29 cellular contexts compared by ENCODE assay signal in the genomic region with DNA sequence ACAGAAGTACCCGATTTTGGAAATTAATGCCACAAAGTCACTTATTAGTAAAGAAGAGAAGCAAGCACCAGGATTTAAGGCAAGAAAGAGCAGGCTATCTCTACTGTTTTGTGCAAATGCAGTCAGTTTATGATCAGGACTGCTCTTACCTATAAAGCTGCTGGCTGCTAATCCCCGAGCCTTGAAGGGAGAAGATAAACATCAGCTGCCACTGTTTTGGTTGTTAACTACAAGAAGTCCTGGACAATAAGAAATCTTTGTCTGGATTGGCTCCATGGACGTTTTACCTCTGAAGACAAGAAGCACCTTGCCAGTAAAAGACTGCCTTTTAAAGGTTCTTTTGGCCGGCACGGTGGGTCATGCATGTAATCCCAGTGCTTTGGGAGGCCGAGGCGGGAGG.
"Had no signal": no experiment of that assay in that cellular context is flagged by ENCODE, and none has a peak within 500 bp of the region (broad histone marks: within the 10 kb centered on the region; RNA-seq: fewer than 3 reads in every experiment).

No MANE protein-coding gene starts in this region.

- H3K4me3 Mint-ChIP-seq: naive thymus-derived CD8-positive, alpha-beta T cell; nephron; neural crest cell; stimulated activated naive CD8-positive, alpha-beta T cell treated with anti-CD3 and anti-CD28 coated beads, Interleukin-15, Interleukin-2, amounts not matched to agents 100 ng/mL and 50 ng/mL, for 24 hours had no signal

- H3K36me3 Mint-ChIP-seq: naive thymus-derived CD8-positive, alpha-beta T cell had no signal

- DNase-seq: hippocampal formation; kidney; left colon; left lung; lower lobe of right lung; mammary epithelial cell; mesenchymal stem cell; naive thymus-derived CD8-positive, alpha-beta T cell; nucleus accumbens; pancreas; posterior cingulate gyrus; retina; stimulated activated CD4-positive, alpha-beta T cell treated with anti-CD3 and anti-CD28 coated beads, Interleukin-12 subunit alpha, Interleukin-12 subunit beta, amount 100 ng/mL, for 4 hours; stimulated activated CD4-positive, alpha-beta T cell treated with anti-CD3 and anti-CD28 coated beads, Interleukin-15, amount 100 ng/mL, for 24 hours; stimulated activated CD4-positive, alpha-beta T cell treated with anti-CD3 and anti-CD28 coated beads, Interleukin-2, amount 100 ng/mL, for 24 hours; stimulated activated CD4-positive, alpha-beta T cell treated with anti-CD3 and anti-CD28 coated beads, Interleukin-4, amount 100 ng/mL, for 1 hour; stimulated activated naive CD4-positive, alpha-beta T cell; tibial artery; trophoblast cell; upper lobe of right lung had no signal

- H3K27ac ChIP-seq: left lung, lower lobe of right lung, pancreas, prostate gland, skin epidermis, suprapubic skin, thoracic aorta, tibial artery, upper lobe of right lung had no signal

- H3K27ac Mint-ChIP-seq: nephron; stimulated activated naive CD8-positive, alpha-beta T cell treated with anti-CD3 and anti-CD28 coated beads, Interleukin-15, Interleukin-2, amounts not matched to agents 100 ng/mL and 50 ng/mL, for 24 hours had no signal

- H3K9me3 Mint-ChIP-seq: naive thymus-derived CD8-positive, alpha-beta T cell; nephron; neural crest cell; stimulated activated naive CD8-positive, alpha-beta T cell treated with anti-CD3 and anti-CD28 coated beads, Interleukin-15, Interleukin-2, amounts not matched to agents 100 ng/mL and 50 ng/mL, for 24 hours had no signal

- ATAC-seq: left colon; left lung; lower lobe of right lung; naive thymus-derived CD8-positive, alpha-beta T cell; pancreas; right cardiac atrium; sciatic nerve; upper lobe of right lung had no signal

- H3K4me3 ChIP-seq: left lung, lower lobe of right lung, pancreas, prostate gland, skin epidermis, suprapubic skin, thoracic aorta, tibial artery, upper lobe of right lung had no signal

- H3K27me3 Mint-ChIP-seq: naive thymus-derived CD8-positive, alpha-beta T cell; stimulated activated naive CD8-positive, alpha-beta T cell treated with anti-CD3 and anti-CD28 coated beads, Interleukin-15, Interleukin-2, amounts not matched to agents 100 ng/mL and 50 ng/mL, for 24 hours had no signal

- H3K4me1 Mint-ChIP-seq: nephron, neural crest cell had no signal
